Comparison of ENCODE assay signal across 1 cellular context in genomic region chr1:243234978-243235657, GRCh38.
TF ChIP-seq lines count a peak whose summit lies in the region.

No MANE protein-coding gene starts in this region.

TF ChIP-seq in IMR-90, 13 proteins besides CTCF, POLR2A, EP300 and RAD21:
- TF ChIP-seq USF2 (IDR thresholded peaks at IDR 0.05; ENCODE audit: low read depth, low read length) (no peak), RCOR1 (IDR thresholded peaks at IDR 0.05; ENCODE audit: insufficient replicate concordance, low read length) (no peak), MAZ (IDR thresholded peaks at IDR 0.05; ENCODE audit: borderline replicate concordance, low read depth, low read length) (no peak), NFE2L2 (IDR thresholded peaks at IDR 0.05; ENCODE audit: low read depth, low read length) (no peak)
